ENCODE assay signal across 21 cellular contexts in genomic region chr2:30768036-30768686, GRCh38. TPM values are rescaled to one million over a fixed set of nuclear protein-coding genes. Genes with fewer than 3 reads are reported as not detected.
A peak's percentile ranks its signal among the peaks of the same experiment; 100 is the strongest.
DNase-seq lines count a peak whose midpoint lies in the region; ATAC-seq, FAIRE-seq and TF ChIP-seq lines count a peak whose summit lies in the region.
"Had no signal": no experiment of that assay in that cellular context is flagged by ENCODE, and none has a peak within 500 bp of the region (broad histone marks: within the 10 kb centered on the region; RNA-seq: fewer than 3 reads in every experiment).

No MANE protein-coding gene starts in this region.

- H3K14ac ChIP-seq in H9 (ENCODE audit: insufficient read depth, low read length), result no peak overlapping the region

- H2BK20ac ChIP-seq in H9 (ENCODE audit: low read depth, low read length, poor library complexity, severe bottlenecking), result no peak overlapping the region

- H3K27me3 Mint-ChIP-seq in H9 (ENCODE audit: low read depth), result peaks cover 2% of the 10 kb centered on the region; the same call in 1 of the 2 replicates

- FAIRE-seq in D721Med (lab: Jason Lieb, UNC), result no peak
- FAIRE-seq: GM12878 had no signal

- H3K36me3 Mint-ChIP-seq in H9 (ENCODE audit: insufficient read depth in 1 of 3, low read depth in 3 of 3), result no peaks in the 10 kb centered on the region

- peaks cover 3 to 19% of the 10 kb centered on the region in 2 experiments for H3K4me1 Mint-ChIP-seq in H9

- H3K27me3 ChIP-seq in H9 (ENCODE audit: insufficient read depth, low read length) (no peaks in the 10 kb centered on the region), upper lobe of right lung (peaks cover 4% of the 10 kb centered on the region)

- H3K9ac ChIP-seq in H9 (ENCODE audit: extremely low read depth, insufficient read length, low read length), result no peak overlapping the region

- no peak overlapping the region for H4K8ac ChIP-seq in H9 (replicated peaks; ENCODE audit: insufficient read length, low read depth, low read length)

- no peaks in the 10 kb centered on the region for H3K23me2 ChIP-seq in H9 (ENCODE audit: insufficient read length, low read depth, low read length, poor library complexity, severe bottlenecking)

- H3K9me3 ChIP-seq in H9 (ENCODE audit: control insufficient read depth, low read depth, low read length), result no peaks in the 10 kb centered on the region
- no peaks in the 10 kb centered on the region for H3K9me3 ChIP-seq in upper lobe of right lung
- H3K9me3 ChIP-seq: HAP-1 had no signal

- no peaks in the 10 kb centered on the region for H3K79me2 ChIP-seq in H9 (ENCODE audit: insufficient read depth, low read length)

- ATAC-seq in upper lobe of right lung (peak; percentile 5), HG02763 (IDR thresholded peaks at IDR 0.05; ENCODE audit: unreplicated experiment) (no peak)
- ATAC-seq: GM12878 had no signal

- H3K4me1 ChIP-seq in H9 (ENCODE audit: insufficient read depth, low read length), result no peaks in the 10 kb centered on the region
- no peaks in the 10 kb centered on the region for H3K4me1 ChIP-seq in upper lobe of right lung
- H3K4me1 ChIP-seq: HAP-1 had no signal

- no peak overlapping the region for H2BK15ac ChIP-seq in H9 (ENCODE audit: low read depth, low read length)

- no peaks in the 10 kb centered on the region for H4K20me1 ChIP-seq in H9 (ENCODE audit: control insufficient read depth, insufficient read depth, insufficient read length)

- H3K56ac ChIP-seq in H9 (ENCODE audit: insufficient read length, low read depth, low read length), result no peak overlapping the region

- H2AK5ac ChIP-seq in H9 (ENCODE audit: insufficient read length, low read length), result no peak overlapping the region

- H4K5ac ChIP-seq in H9 (ENCODE audit: insufficient read length, low read depth, low read length), result no peak overlapping the region

- no peak overlapping the region for H2AFZ ChIP-seq in H9 (ENCODE audit: low read length)

- peak overlapping the region in 1 of 3 experiments; percentile 83; a peak in 2 of 7 replicates for H3K27ac Mint-ChIP-seq in H9

- H3K23ac ChIP-seq in H9 (ENCODE audit: insufficient read length, low read depth, low read length), result no peak overlapping the region

- intact Hi-C loops in upper lobe of right lung (cut with DNase I), result no loop called here

- peak; percentile 10 for DNase-seq in H9
- peak; percentile 15 for DNase-seq in activated CD8-positive, alpha-beta memory T cell treated with anti-CD3 and anti-CD28 coated beads, Interleukin-2, amount 50 U/mL, for 48 hours
- peak; percentile 53 for DNase-seq in mesenteric fat pad (ENCODE audit: low spot score)
- DNase-seq in upper lobe of right lung, result no peak
- no peak for DNase-seq in DMS153 treated with DMSO at 0.1 percent for 48 hours (lab: John Stamatoyannopoulos, UW; ENCODE audit: unreplicated experiment)
- DNase-seq in D721Med (ENCODE audit: insufficient read length, low spot score), result no peak
- DNase-seq: ACHN, COR-L47, DMS153, EL, KBM-7, NCI-H1694 treated with DMSO at 0.1 percent for 48 hours, NCI-H2107, NCI-H510A, NCI-H748 treated with DMSO at 0.1 percent for 48 hours, OCI-M1, SHP77 had no signal

- H3K18ac ChIP-seq in H9 (ENCODE audit: insufficient read length, low read depth, low read length), result no peak overlapping the region

- no peak overlapping the region for H3K4me3 ChIP-seq in upper lobe of right lung
- H3K4me3 ChIP-seq: GM12878, HAP-1, SK-N-MC had no signal

- H3K9me3 Mint-ChIP-seq in H9, result no peaks in the 10 kb centered on the region; a peak in 1 of 5 replicates

- H3K4ac ChIP-seq in H9 (ENCODE audit: low read depth, low read length), result no peak overlapping the region

- H3K4me2 ChIP-seq in H9 (ENCODE audit: insufficient read depth, insufficient read length, low read length), result no peak overlapping the region

- WGBS in H9 (ENCODE audit: extremely low coverage, insufficient read length, low lambda C conversion rate), result no CpG with 5 or more reads among the region's 8 CpGs

- H2BK5ac ChIP-seq in H9 (ENCODE audit: insufficient read length, low read length), result no peak overlapping the region

- TF ChIP-seq CTCF in H9 (conservative IDR thresholded peaks at IDR 0.05) (no peak), upper lobe of right lung (IDR thresholded peaks at IDR 0.05) (no peak), D721Med (IDR thresholded peaks at IDR 0.05; ENCODE audit: insufficient read depth, missing control alignments) (no peak)

- H3T11ph ChIP-seq in H9 (ENCODE audit: low read length), result no peak overlapping the region

- no peak overlapping the region for H2BK120ac ChIP-seq in H9 (ENCODE audit: low read depth, low read length, poor library complexity, severe bottlenecking)

- no peaks in the 10 kb centered on the region for H3K36me3 ChIP-seq in upper lobe of right lung
- H3K36me3 ChIP-seq: HAP-1 had no signal

- H3K79me1 ChIP-seq in H9 (ENCODE audit: insufficient read depth, low read depth, low read length, poor library complexity, severe bottlenecking), result no peaks in the 10 kb centered on the region

- no peak overlapping the region for H3K27ac ChIP-seq in H9 (ENCODE audit: insufficient read length, low read depth, low read length)
- no peak overlapping the region for H3K27ac ChIP-seq in upper lobe of right lung
- H3K27ac ChIP-seq: SK-N-MC had no signal

- no peak overlapping the region for H2BK12ac ChIP-seq in H9 (ENCODE audit: insufficient read length, low read depth, low read length)

- no peak overlapping the region for H4K91ac ChIP-seq in H9 (ENCODE audit: insufficient read length, low read depth, low read length)

- H3K4me3 Mint-ChIP-seq in H9, result no peak overlapping the region

RNA-seq across cellular contexts. Expression of gene CAPN13, which starts 39.1 kb away (rescaled TPM):
- total RNA-seq in H9 (2021) (5.0 and 5.7 TPM in 2 replicates), mesenteric fat pad (not detected), upper lobe of right lung (19.2 TPM)

Comparison
In these comparisons a context has a peak if more than half of its experiments do, and no peak if none do; other contexts are left out.
1. DNase-seq: peak in H9 (single experiment), activated CD8-positive, alpha-beta memory T cell treated with anti-CD3 and anti-CD28 coated beads, Interleukin-2, amount 50 U/mL, for 48 hours (single experiment) and mesenteric fat pad (single experiment); none in upper lobe of right lung (single experiment), DMS153 treated with DMSO at 0.1 percent for 48 hours (single experiment) and D721Med (single experiment).